In the genomic region with DNA sequence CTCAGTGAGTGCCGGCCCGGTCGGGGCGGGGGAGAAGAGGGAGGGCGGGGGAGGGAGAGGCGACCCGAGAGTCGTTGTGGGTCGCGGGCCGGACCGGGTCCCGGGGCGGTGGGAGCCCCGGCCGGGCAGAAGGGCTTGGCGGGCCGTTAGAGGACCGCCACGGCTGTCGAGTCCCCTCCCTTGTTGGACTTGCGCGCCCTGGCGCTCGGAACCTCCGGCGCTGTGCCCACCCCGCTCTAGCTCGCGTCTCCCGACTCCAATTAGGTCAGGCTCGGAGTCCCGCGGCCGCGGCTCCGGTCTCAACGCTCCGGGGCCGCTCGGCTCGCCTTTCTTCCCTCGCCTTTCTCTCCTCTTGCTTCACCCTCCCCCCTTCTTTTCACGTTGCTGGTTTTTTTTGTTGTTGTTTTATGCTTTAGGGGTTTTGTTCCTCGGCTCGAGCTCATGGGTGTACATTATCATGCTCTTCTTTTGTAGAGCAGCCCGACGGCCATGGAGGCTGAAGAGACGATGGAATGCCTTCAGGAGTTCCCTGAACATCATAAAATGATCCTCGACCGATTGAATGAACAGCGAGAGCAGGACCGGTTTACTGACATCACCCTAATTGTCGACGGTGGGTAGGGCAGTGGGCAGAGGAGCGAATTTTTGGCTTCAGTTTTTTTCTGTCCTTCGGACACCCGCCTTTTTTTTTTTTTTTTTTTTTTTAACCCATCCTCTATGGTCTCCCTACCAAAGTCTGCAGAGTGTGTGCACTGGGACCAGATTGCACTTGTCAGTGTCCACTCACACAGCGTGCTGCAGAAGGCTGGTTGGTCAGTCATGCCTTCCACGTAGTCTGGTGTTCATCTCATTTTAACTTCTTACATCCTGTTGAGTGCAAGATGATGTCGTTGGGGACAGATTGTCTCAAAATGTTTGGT, we compare ENCODE assay signal across 8 cellular contexts. TPM values are rescaled to one million over a fixed set of nuclear protein-coding genes. Genes with fewer than 3 reads are reported as not detected.
DNase-seq lines count a peak whose midpoint lies in the region; ATAC-seq, FAIRE-seq and TF ChIP-seq lines count a peak whose summit lies in the region.

No MANE protein-coding gene starts in this region.

- ATAC-seq in A549, result peak; percentile 72 to 80
- ATAC-seq in HCT116, result peak; percentile 56
- peak; percentile 66 to 67 for ATAC-seq in natural killer cell treated with Interleukin-12 subunit alpha and Interleukin-12 subunit beta and Interleukin-15 and Interleukin-18, amount 100 ng/mL, for 72 hours

- H3K4me3 ChIP-seq in A549 (peak overlapping the region; percentile 78), GM08714 (ENCODE audit: low read length) (peak overlapping the region; percentile 94), HCT116 (replicated peaks in 1 of 2; ENCODE audit: low read depth in 1 of 2, low read length in 2 of 2) (peak overlapping the region; percentile 93 to 96), LNCaP clone FGC (ENCODE audit: low read depth, low read length) (peak overlapping the region; percentile 96)

- TF ChIP-seq RAD21 in A549 (conservative IDR thresholded peaks at IDR 0.05 in 1 of 2, IDR thresholded peaks at IDR 0.05 in 1 of 2) (no peak), HCT116 (IDR thresholded peaks at IDR 0.05; ENCODE audit: low read depth) (no peak)

- intact Hi-C loops in HCT116 (cut with micrococcal nuclease), result loop anchor here (5.0 to 10.0 kb wide), 2 partner anchors 130 to 193 kb away; partner anchors contain the start of gene HMGCS1

- no peak for FAIRE-seq in A549 (lab: Jason Lieb, UNC)

- TF ChIP-seq CTCF in A549 (IDR thresholded peaks at IDR 0.05) (no peak), HCT116 (IDR thresholded peaks at IDR 0.05 in 2 of 3, conservative IDR thresholded peaks at IDR 0.05 in 1 of 3; ENCODE audit: borderline replicate concordance in 1 of 3, insufficient read depth in 1 of 3, low read depth in 2 of 3, low read length in 2 of 3) (no peak), LNCaP clone FGC (IDR thresholded peaks at IDR 0.05; ENCODE audit: control insufficient read depth, extremely low read depth, insufficient read depth) (no peak)

- H3K27ac ChIP-seq in A549 (peak overlapping the region; percentile 96 to 97), HCT116 (ENCODE audit: low read depth, low read length) (peak overlapping the region; percentile 93)

- H3K9me3 Mint-ChIP-seq in T-helper 2 cell treated with Interferon-gamma antibody and Interleukin-4, amounts not matched to agents 5 μg/mL and 100 μg/mL, for 36 hours, result no peaks in the 10 kb centered on the region
- no peaks in the 10 kb centered on the region for H3K9me3 Mint-ChIP-seq in natural killer cell treated with Interleukin-12 subunit alpha and Interleukin-12 subunit beta and Interleukin-15 and Interleukin-18, amount 100 ng/mL, for 72 hours

- peak overlapping the region; percentile 96 for H3K9ac ChIP-seq in HCT116 (ENCODE audit: low read length)

- H3K36me3 Mint-ChIP-seq in T-helper 2 cell treated with Interferon-gamma antibody and Interleukin-4, amounts not matched to agents 5 μg/mL and 100 μg/mL, for 36 hours (ENCODE audit: low read depth), result peaks cover 35% of the 10 kb centered on the region
- H3K36me3 Mint-ChIP-seq in natural killer cell treated with Interleukin-12 subunit alpha and Interleukin-12 subunit beta and Interleukin-15 and Interleukin-18, amount 100 ng/mL, for 72 hours, result peaks cover 21% of the 10 kb centered on the region

- RAD21 ChIA-PET in HCT116 (lab: Charles Lee; ENCODE audit: low non-redundant PET in 1 of 2, low total read pairs in 2 of 2, uncharacterized antibody in 2 of 2, unreplicated experiment in 2 of 2), result interaction anchor here in 1 of 2 experiments (0.6 kb wide), 1 partner anchor 351 kb away, joined by 6 read pairs; no protein-coding TSS in a partner anchor

- H3K4me1 Mint-ChIP-seq in T-helper 2 cell treated with Interferon-gamma antibody and Interleukin-4, amounts not matched to agents 5 μg/mL and 100 μg/mL, for 36 hours (ENCODE audit: low read depth), result peaks cover 38% of the 10 kb centered on the region
- peaks cover 21 to 38% of the 10 kb centered on the region in 2 donors for H3K4me1 Mint-ChIP-seq in natural killer cell treated with Interleukin-12 subunit alpha and Interleukin-12 subunit beta and Interleukin-15 and Interleukin-18, amount 100 ng/mL, for 72 hours (ENCODE audit: low read depth in 2 of 2)

- POLR2A ChIA-PET in A549 (lab: Yijun Ruan, JAX), result interaction anchor here (0.6 to 2.5 kb wide), 30 partner anchors 8 to 393 kb away, joined by 3 to 31 read pairs (median 4); partner anchors contain the start of genes C5orf34, HMGCS1, NIM1K and TMEM267
- POLR2A ChIA-PET in HCT116 (lab: Charles Lee), result interaction anchor here (0.7 to 1.7 kb wide), 12 partner anchors 8 to 213 kb away, joined by 3 to 9 read pairs (median 4); partner anchors contain the start of gene HMGCS1

- H3K79me2 ChIP-seq in HCT116 (ENCODE audit: insufficient read depth, low read length), result peaks cover 52% of the 10 kb centered on the region

- H3K4me2 ChIP-seq in A549 (peak overlapping the region; percentile 90), HCT116 (ENCODE audit: low read length) (peak overlapping the region; percentile 85)

- TF ChIP-seq POLR2A in A549 (IDR thresholded peaks at IDR 0.05; ENCODE audit: low read length) (peak; percentile 46), HCT116 (IDR thresholded peaks at IDR 0.05; ENCODE audit: borderline replicate concordance, extremely low read depth, insufficient read depth, insufficient read length) (no peak)

- no peaks in the 10 kb centered on the region for H3K27me3 Mint-ChIP-seq in T-helper 2 cell treated with Interferon-gamma antibody and Interleukin-4, amounts not matched to agents 5 μg/mL and 100 μg/mL, for 36 hours (ENCODE audit: low read depth)
- no peaks in the 10 kb centered on the region for H3K27me3 Mint-ChIP-seq in natural killer cell treated with Interleukin-12 subunit alpha and Interleukin-12 subunit beta and Interleukin-15 and Interleukin-18, amount 100 ng/mL, for 72 hours

- no peaks in the 10 kb centered on the region for H4K20me1 ChIP-seq in HCT116 (ENCODE audit: insufficient read depth)

- H3K27ac Mint-ChIP-seq in T-helper 2 cell treated with Interferon-gamma antibody and Interleukin-4, amounts not matched to agents 5 μg/mL and 100 μg/mL, for 36 hours, result peak overlapping the region; percentile 99
- peak overlapping the region; percentile 86 to 91 for H3K27ac Mint-ChIP-seq in natural killer cell treated with Interleukin-12 subunit alpha and Interleukin-12 subunit beta and Interleukin-15 and Interleukin-18, amount 100 ng/mL, for 72 hours

- WGBS in A549 (ENCODE audit: missing lambda C conversion rate), result under 1% methylated on average over 45 of the region's 61 CpGs

- H3K27me3 ChIP-seq in HCT116 (ENCODE audit: insufficient read depth, low read length), result no peaks in the 10 kb centered on the region

- peaks cover 18 to 22% of the 10 kb centered on the region in 2 experiments for H3K36me3 ChIP-seq in HCT116 (ENCODE audit: control insufficient read depth in 1 of 2, insufficient read depth in 2 of 2, low read length in 2 of 2)

- CTCF ChIA-PET in A549 (lab: Yijun Ruan, JAX), result interaction anchor here (0.9 to 12.0 kb wide), 5 partner anchors 16 to 268 kb away, joined by 3 to 101 read pairs (median 5); partner anchors contain the start of gene NIM1K
- CTCF ChIA-PET in HCT116 (lab: Charles Lee), result interaction anchor here (0.6 to 2.1 kb wide), 8 partner anchors 12 to 363 kb away, joined by 3 to 9 read pairs (median 6); partner anchors contain the start of gene TMEM267

- H3K4me3 Mint-ChIP-seq in T-helper 2 cell treated with Interferon-gamma antibody and Interleukin-4, amounts not matched to agents 5 μg/mL and 100 μg/mL, for 36 hours, result peak overlapping the region; percentile 96
- peak overlapping the region; percentile 94 for H3K4me3 Mint-ChIP-seq in natural killer cell treated with Interleukin-12 subunit alpha and Interleukin-12 subunit beta and Interleukin-15 and Interleukin-18, amount 100 ng/mL, for 72 hours

- H3K4me1 ChIP-seq in A549 (peaks cover 20% of the 10 kb centered on the region; the same call in 2 of the 3 replicates), HCT116 (ENCODE audit: control insufficient read depth in 1 of 2, insufficient read depth in 2 of 2, low read length in 2 of 2) (peaks cover 9 to 25% of the 10 kb centered on the region in 2 experiments)

- BruUV-seq in HCT116 (replicated peaks; lab: Mats Ljungman, UMichigan), result no TSS peak

- no peak overlapping the region for H2AFZ ChIP-seq in HCT116 (ENCODE audit: low read depth, low read length, poor library complexity, severe bottlenecking)

- H3K9me3 ChIP-seq in A549 (no peaks in the 10 kb centered on the region), HCT116 (ENCODE audit: control insufficient read depth in 1 of 2, insufficient read depth in 1 of 2, low read depth in 1 of 2, low read length in 2 of 2) (no peaks in the 10 kb centered on the region)

- no peak for TF ChIP-seq EP300 in A549 (IDR thresholded peaks at IDR 0.05)

- no peaks in the 10 kb centered on the region for H3K9me2 ChIP-seq in HCT116 (ENCODE audit: insufficient read depth)

- DNase-seq in A549 (ENCODE audit: low read depth in 1 of 2, low spot score in 1 of 2) (peak; percentile 38 to 46), HCT116 (ENCODE audit: low read depth, low spot score) (no peak), LNCaP clone FGC (ENCODE audit: low read depth) (no peak), fibroblast of gingiva (ENCODE audit: low read depth) (peak; percentile 57)
- no peak for DNase-seq in T-helper 2 cell treated with Interferon-gamma antibody and Interleukin-4, amounts not matched to agents 5 μg/mL and 100 μg/mL, for 36 hours (ENCODE audit: low spot score)
- DNase-seq in natural killer cell treated with Interleukin-12 subunit alpha and Interleukin-12 subunit beta and Interleukin-15 and Interleukin-18, amount 100 ng/mL, for 72 hours (ENCODE audit: low spot score), result no peak
- no peak for DNase-seq in stimulated activated CD4-positive, alpha-beta T cell treated with anti-CD3 and anti-CD28 coated beads, Interleukin-2, amount 100 ng/mL, for 24 hours

TF ChIP-seq in A549, 52 proteins besides CTCF, POLR2A, EP300 and RAD21 (continues in another document):
- TF ChIP-seq MAZ (IDR thresholded peaks at IDR 0.05; ENCODE audit: borderline replicate concordance, low read depth, low read length), result peak; percentile 88; the same call in 1 of the 2 replicates

TF ChIP-seq in HCT116, 20 proteins besides CTCF, POLR2A, EP300 and RAD21:
- TF ChIP-seq ZNF274 (IDR thresholded peaks at IDR 0.05; ENCODE audit: low read depth, low read length) (no peak), FOSL1 (IDR thresholded peaks at IDR 0.05; ENCODE audit: low read depth) (no peak), EGR1 (IDR thresholded peaks at IDR 0.05; ENCODE audit: low read depth) (no peak), ZFX (IDR thresholded peaks at IDR 0.05) (peak; percentile 18; the same call in 1 of the 2 replicates)

RNA-seq across cellular contexts. Expression of gene ZNF131, which starts 1.1 kb away (rescaled TPM):
- polyA plus RNA-seq in A549 (2011; rRNA removed) (37.5 and 47.9 TPM in 2 replicates), A549 (2017; fragmentation: RNase III; extraction: RNeasy Plus Mini Kit Qiagen cat#74134 plus additional on column Dnase treatment) (21.7 to 25.3 TPM (median 22.6 TPM) in 3 replicates)
- polyA plus RNA-seq in A549 (2012; cell fraction: cytosol; rRNA removed), result 11.8 and 13.2 TPM in 2 replicates
- polyA plus RNA-seq in A549 (2012; cell fraction: nucleus; rRNA removed), result 11.0 and 17.3 TPM in 2 replicates
- polyA minus RNA-seq in A549 (2011; rRNA and poly(A)+ RNA removed), result 26.5 and 30.3 TPM in 2 replicates
- 34.1 TPM for total RNA-seq in HCT116 (2021; ENCODE audit: unreplicated experiment)
- polyA plus RNA-seq in HCT116 (2012), result 16.7 and 22.1 TPM in 2 replicates
- 10 to 100 TPM; 39.5 to 59.9 TPM for total RNA-seq in natural killer cell treated with Interleukin-12 subunit alpha and Interleukin-12 subunit beta and Interleukin-15 and Interleukin-18, amount 100 ng/mL, for 72 hours

Comparison
In these comparisons a context has a peak if more than half of its experiments do, and no peak if none do; other contexts are left out.
1. DNase-seq: peak in A549 (2 of 2) and fibroblast of gingiva (single experiment); none in HCT116 (single experiment), LNCaP clone FGC (single experiment), T-helper 2 cell treated with Interferon-gamma antibody and Interleukin-4, amounts not matched to agents 5 μg/mL and 100 μg/mL, for 36 hours (single experiment), natural killer cell treated with Interleukin-12 subunit alpha and Interleukin-12 subunit beta and Interleukin-15 and Interleukin-18, amount 100 ng/mL, for 72 hours (single experiment) and stimulated activated CD4-positive, alpha-beta T cell treated with anti-CD3 and anti-CD28 coated beads, Interleukin-2, amount 100 ng/mL, for 24 hours (0 of 2).
2. Of the 6 proteins assayed by ChIP-seq in both A549 and HCT116: peak only in A549: POLR2A; only in HCT116: none; in both: none; in neither: 5.
3. Peak in every context shown above with its lines, with median percentiles within 50 percentile points of each other: ATAC-seq and H3K4me3 ChIP-seq.